ENCODE assay signal across 11 cellular contexts in genomic region chr5:159864885-159865622, GRCh38. TPM values are rescaled to one million over a fixed set of nuclear protein-coding genes. Genes with fewer than 3 reads are reported as not detected.
A peak's percentile ranks its signal among the peaks of the same experiment; 100 is the strongest.
DNase-seq lines count a peak whose midpoint lies in the region; ATAC-seq, FAIRE-seq and TF ChIP-seq lines count a peak whose summit lies in the region.
"Had no signal": no experiment of that assay in that cellular context is flagged by ENCODE, and none has a peak within 500 bp of the region (broad histone marks: within the 10 kb centered on the region; RNA-seq: fewer than 3 reads in every experiment).

No MANE protein-coding gene starts in this region.

- H3K56ac ChIP-seq in H9 (ENCODE audit: insufficient read length, low read depth, low read length), result no peak overlapping the region

- no peak overlapping the region for H2AK5ac ChIP-seq in H9 (ENCODE audit: insufficient read length, low read length)

- H3K79me1 ChIP-seq in H9 (ENCODE audit: insufficient read depth, low read depth, low read length, poor library complexity, severe bottlenecking), result no peaks in the 10 kb centered on the region

- in situ Hi-C loops in GM13976 (cut with MboI; ENCODE audit: low sequenced_read_pairs, unreplicated experiment), result no loop called here

- no peak for TF ChIP-seq CTCF in GM13976 (IDR thresholded peaks at IDR 0.05; ENCODE audit: borderline replicate concordance, control extremely low read depth, extremely low read depth, insufficient read depth, missing control alignments)
- TF ChIP-seq CTCF in kidney (IDR thresholded peaks at IDR 0.05; ENCODE audit: borderline replicate concordance, extremely low read depth, insufficient read depth), result no peak
- no peak for TF ChIP-seq CTCF in H9 (conservative IDR thresholded peaks at IDR 0.05)

- no peak overlapping the region for H4K5ac ChIP-seq in H9 (ENCODE audit: insufficient read length, low read depth, low read length)

- no peaks in the 10 kb centered on the region for H3K4me1 Mint-ChIP-seq in H9
- H3K4me1 Mint-ChIP-seq in activated T-cell treated with anti-CD3 and anti-CD28 coated beads, Interleukin-2, amount 50 U/mL, for 24 hours (ENCODE audit: low read depth), result peaks cover 8% of the 10 kb centered on the region

- H4K8ac ChIP-seq in H9 (replicated peaks; ENCODE audit: insufficient read length, low read depth, low read length), result no peak overlapping the region

- no peaks in the 10 kb centered on the region for H3K79me2 ChIP-seq in H9 (ENCODE audit: insufficient read depth, low read length)

- H3K9ac ChIP-seq in kidney (ENCODE audit: low read length in 2 of 2) (peak overlapping the region; percentile 3 to 41), H9 (ENCODE audit: extremely low read depth, insufficient read length, low read length) (no peak overlapping the region)

- H2BK20ac ChIP-seq in H9 (ENCODE audit: low read depth, low read length, poor library complexity, severe bottlenecking), result no peak overlapping the region

- DNase-seq in GM13976 (ENCODE audit: low spot score) (peak; percentile 38), kidney (no peak), RKO (ENCODE audit: low spot score) (no peak), H9 (no peak), NCI-H1417 (lab: John Stamatoyannopoulos, UW) (no peak)
- DNase-seq in activated T-cell treated with anti-CD3 and anti-CD28 coated beads, Interleukin-2, amount 50 U/mL, for 24 hours, result no peak
- DNase-seq: central memory CD4-positive, alpha-beta T cell; DMS79 treated with DMSO at 0.1 percent for 48 hours had no signal

- no peak overlapping the region for H3K4me2 ChIP-seq in H9 (ENCODE audit: insufficient read depth, insufficient read length, low read length)

- intact Hi-C loops in kidney (cut with DNase I), result no loop called here

- no peak overlapping the region for H3T11ph ChIP-seq in H9 (ENCODE audit: low read length)

- H3K23me2 ChIP-seq in H9 (ENCODE audit: insufficient read length, low read depth, low read length, poor library complexity, severe bottlenecking), result no peaks in the 10 kb centered on the region

- H3K27ac ChIP-seq in kidney (ENCODE audit: low read depth in 2 of 2, low read length in 2 of 2) (peak overlapping the region; percentile 10 to 87), H9 (ENCODE audit: insufficient read length, low read depth, low read length) (no peak overlapping the region)

- WGBS in H9 (ENCODE audit: extremely low coverage, insufficient read length, low lambda C conversion rate), result no CpG with 5 or more reads among the region's 12 CpGs

- H4K91ac ChIP-seq in H9 (ENCODE audit: insufficient read length, low read depth, low read length), result no peak overlapping the region

- H3K4me3 Mint-ChIP-seq in H9, result no peak overlapping the region
- no peak overlapping the region for H3K4me3 Mint-ChIP-seq in activated T-cell treated with anti-CD3 and anti-CD28 coated beads, Interleukin-2, amount 50 U/mL, for 24 hours

- H3K4ac ChIP-seq in H9 (ENCODE audit: low read depth, low read length), result no peak overlapping the region

- no peaks in the 10 kb centered on the region for H3K36me3 ChIP-seq in kidney (ENCODE audit: control insufficient read depth in 1 of 2, insufficient read depth in 2 of 2, low read length in 2 of 2)

- no peak overlapping the region for H3K23ac ChIP-seq in H9 (ENCODE audit: insufficient read length, low read depth, low read length)

- H3K9me3 ChIP-seq in kidney (ENCODE audit: control insufficient read depth in 1 of 2, low read length in 2 of 2), result no peaks in the 10 kb centered on the region
- no peaks in the 10 kb centered on the region for H3K9me3 ChIP-seq in H9 (ENCODE audit: control insufficient read depth, low read depth, low read length)

- peaks cover 0 to 2% of the 10 kb centered on the region in 2 donors for H3K4me1 ChIP-seq in kidney (ENCODE audit: control insufficient read depth in 1 of 2, insufficient read depth in 1 of 2, low read depth in 1 of 2, low read length in 2 of 2)
- no peaks in the 10 kb centered on the region for H3K4me1 ChIP-seq in H9 (ENCODE audit: insufficient read depth, low read length)

- no peak for FAIRE-seq in kidney (lab: Jason Lieb, UNC)

- H3K27me3 Mint-ChIP-seq in H9 (ENCODE audit: low read depth), result peaks cover 16% of the 10 kb centered on the region
- peaks cover 75% of the 10 kb centered on the region for H3K27me3 Mint-ChIP-seq in activated T-cell treated with anti-CD3 and anti-CD28 coated beads, Interleukin-2, amount 50 U/mL, for 24 hours

- H3K27ac Mint-ChIP-seq in H9, result no peak overlapping the region
- H3K27ac Mint-ChIP-seq in activated T-cell treated with anti-CD3 and anti-CD28 coated beads, Interleukin-2, amount 50 U/mL, for 24 hours, result no peak overlapping the region

- H2BK15ac ChIP-seq in H9 (ENCODE audit: low read depth, low read length), result no peak overlapping the region

- H3K36me3 Mint-ChIP-seq in H9 (ENCODE audit: insufficient read depth in 1 of 3, low read depth in 3 of 3), result no peaks in the 10 kb centered on the region
- H3K36me3 Mint-ChIP-seq in activated T-cell treated with anti-CD3 and anti-CD28 coated beads, Interleukin-2, amount 50 U/mL, for 24 hours (ENCODE audit: low read depth), result no peaks in the 10 kb centered on the region

- H3K27me3 ChIP-seq in H9 (ENCODE audit: insufficient read depth, low read length), result no peaks in the 10 kb centered on the region

- ATAC-seq in GM21526 (IDR thresholded peaks at IDR 0.05; ENCODE audit: low FRiP score, unreplicated experiment), result peak; percentile 74
- ATAC-seq in HG03521 (IDR thresholded peaks at IDR 0.05; ENCODE audit: unreplicated experiment), result peak; percentile 62

- H2AFZ ChIP-seq in H9 (ENCODE audit: low read length), result no peak overlapping the region

- H4K20me1 ChIP-seq in H9 (ENCODE audit: control insufficient read depth, insufficient read depth, insufficient read length), result no peaks in the 10 kb centered on the region

- no peak overlapping the region for H2BK12ac ChIP-seq in H9 (ENCODE audit: insufficient read length, low read depth, low read length)

- H3K18ac ChIP-seq in H9 (ENCODE audit: insufficient read length, low read depth, low read length), result no peak overlapping the region

- H2BK120ac ChIP-seq in H9 (ENCODE audit: low read depth, low read length, poor library complexity, severe bottlenecking), result no peak overlapping the region

- no peak overlapping the region for H2BK5ac ChIP-seq in H9 (ENCODE audit: insufficient read length, low read length)

- peak overlapping the region; percentile 58 to 79 for H3K4me3 ChIP-seq in kidney (ENCODE audit: low read length in 2 of 2)

- no peaks in the 10 kb centered on the region for H3K9me3 Mint-ChIP-seq in H9
- no peaks in the 10 kb centered on the region for H3K9me3 Mint-ChIP-seq in activated T-cell treated with anti-CD3 and anti-CD28 coated beads, Interleukin-2, amount 50 U/mL, for 24 hours

- no peak overlapping the region for H3K14ac ChIP-seq in H9 (ENCODE audit: insufficient read depth, low read length)

RNA-seq across cellular contexts. Expression of gene ADRA1B, which starts 51.2 kb away (rescaled TPM):
- total RNA-seq in kidney (1.6 TPM), H9 (2021) (not detected in 2 replicates)
- 2.3 TPM for polyA plus RNA-seq in kidney (ENCODE audit: insufficient read depth, low read depth, low replicate concordance)
- total RNA-seq: mononuclear cell had no signal
